11 cellular contexts compared by ENCODE assay signal in genomic region chr10:124697443-124697836, GRCh38. TPM values are rescaled to one million over a fixed set of nuclear protein-coding genes. Genes with fewer than 3 reads are reported as not detected.
A peak's percentile ranks its signal among the peaks of the same experiment; 100 is the strongest.
DNase-seq lines count a peak whose midpoint lies in the region; ATAC-seq and TF ChIP-seq lines count a peak whose summit lies in the region.
"Had no signal": no experiment of that assay in that cellular context is flagged by ENCODE, and none has a peak within 500 bp of the region (broad histone marks: within the 10 kb centered on the region; RNA-seq: fewer than 3 reads in every experiment).

No MANE protein-coding gene starts in this region.

- H3K27ac ChIP-seq in uterus = peak overlapping the region; percentile 29 to 33

- no peak overlapping the region for H3K4me3 ChIP-seq in uterus

- no peak for TF ChIP-seq POLR2A in uterus (IDR thresholded peaks at IDR 0.05)

- no peaks in the 10 kb centered on the region for H3K9me3 Mint-ChIP-seq in activated naive CD4-positive, alpha-beta T cell treated with anti-CD3 and anti-CD28 coated beads, Interleukin-2, amount 50 U/mL, for 24 hours
- no peaks in the 10 kb centered on the region for H3K9me3 Mint-ChIP-seq in activated naive CD8-positive, alpha-beta T cell (ENCODE audit: low read depth)
- H3K9me3 Mint-ChIP-seq in naive B cell = no peaks in the 10 kb centered on the region

- H3K9me3 ChIP-seq in uterus = no peaks in the 10 kb centered on the region

- peaks cover 10% of the 10 kb centered on the region for H3K36me3 Mint-ChIP-seq in activated naive CD4-positive, alpha-beta T cell treated with anti-CD3 and anti-CD28 coated beads, Interleukin-2, amount 50 U/mL, for 24 hours
- H3K36me3 Mint-ChIP-seq in activated naive CD8-positive, alpha-beta T cell = peaks cover 17% of the 10 kb centered on the region
- peaks cover 14 to 17% of the 10 kb centered on the region in 2 donors for H3K36me3 Mint-ChIP-seq in naive B cell

- intact Hi-C loops in uterus (cut with DNase I; ENCODE audit: low total_unique reads) = no loop called here

- peak overlapping the region; percentile 94 for H3K27ac Mint-ChIP-seq in activated naive CD4-positive, alpha-beta T cell treated with anti-CD3 and anti-CD28 coated beads, Interleukin-2, amount 50 U/mL, for 24 hours
- H3K27ac Mint-ChIP-seq in activated naive CD8-positive, alpha-beta T cell = peak overlapping the region; percentile 93
- peak overlapping the region; percentile 94 to 99 (median 97) for H3K27ac Mint-ChIP-seq in naive B cell

- no peak for TF ChIP-seq CTCF in uterus (IDR thresholded peaks at IDR 0.05)

- peaks cover 17 to 32% of the 10 kb centered on the region in 2 donors for H3K4me1 ChIP-seq in uterus

- H3K27me3 ChIP-seq in uterus = no peaks in the 10 kb centered on the region

- H3K27me3 Mint-ChIP-seq in activated naive CD4-positive, alpha-beta T cell treated with anti-CD3 and anti-CD28 coated beads, Interleukin-2, amount 50 U/mL, for 24 hours = no peaks in the 10 kb centered on the region
- no peaks in the 10 kb centered on the region for H3K27me3 Mint-ChIP-seq in activated naive CD8-positive, alpha-beta T cell
- no peaks in the 10 kb centered on the region for H3K27me3 Mint-ChIP-seq in naive B cell

- H3K4me1 Mint-ChIP-seq in activated naive CD4-positive, alpha-beta T cell treated with anti-CD3 and anti-CD28 coated beads, Interleukin-2, amount 50 U/mL, for 24 hours = peaks cover 91% of the 10 kb centered on the region
- H3K4me1 Mint-ChIP-seq in activated naive CD8-positive, alpha-beta T cell (ENCODE audit: low read depth) = peaks cover 82% of the 10 kb centered on the region
- H3K4me1 Mint-ChIP-seq in naive B cell = peaks cover 79 to 90% (median 86%) of the 10 kb centered on the region in 3 donors

- DNase-seq in activated naive CD4-positive, alpha-beta T cell (lab: John Stamatoyannopoulos, UW) = no peak
- DNase-seq in naive B cell (no peak), uterus (no peak), kidney tubule cell (ENCODE audit: low spot score) (no peak), GDM1 (lab: John Stamatoyannopoulos, UW) (no peak)
- DNase-seq: glutamatergic neuron, NCI-H1694 treated with DMSO at 0.1 percent for 48 hours, T-helper 9 cell had no signal

- ATAC-seq in naive B cell (ENCODE audit: low read depth in 2 of 2) (no peak), GM21528 (IDR thresholded peaks at IDR 0.05; ENCODE audit: low FRiP score, unreplicated experiment) (no peak)

- H3K36me3 ChIP-seq in uterus = no peaks in the 10 kb centered on the region

- peak overlapping the region; percentile 72 for H3K4me3 Mint-ChIP-seq in activated naive CD4-positive, alpha-beta T cell treated with anti-CD3 and anti-CD28 coated beads, Interleukin-2, amount 50 U/mL, for 24 hours
- H3K4me3 Mint-ChIP-seq in activated naive CD8-positive, alpha-beta T cell = peak overlapping the region; percentile 73
- peak overlapping the region; percentile 37 to 92 (median 74) for H3K4me3 Mint-ChIP-seq in naive B cell

RNA-seq across cellular contexts. Expression of gene FAM53B, which starts 46.7 kb away (rescaled TPM):
- 100 to 1,000 TPM in 1 of 6 donors, 10 to 100 TPM in 5; 19.6 to 141 (median 31.5) TPM for polyA plus RNA-seq in naive B cell (ENCODE audit: low read depth in 6 of 6)
- 10 to 100 TPM; 10.9 to 94.3 (median 67.8) TPM for total RNA-seq in uterus
